9 cellular contexts compared by ENCODE assay signal in genomic region chr1:213987876-213988638, GRCh38. TPM values are rescaled to one million over a fixed set of nuclear protein-coding genes. Genes with fewer than 3 reads are reported as not detected.
DNase-seq lines count a peak whose midpoint lies in the region; ATAC-seq and TF ChIP-seq lines count a peak whose summit lies in the region.
"Had no signal": no experiment of that assay in that cellular context is flagged by ENCODE, and none has a peak within 500 bp of the region (broad histone marks: within the 10 kb centered on the region; RNA-seq: fewer than 3 reads in every experiment).

PROX1 (plus strand) TSS chr1:213987973; CDS start chr1:213996536, 8,563 bp downstream.

- H3K9me3 ChIP-seq in esophagus muscularis mucosa, result no peaks in the 10 kb centered on the region

- peak within 1 kb of the TSS; percentile 35 for H3K27ac Mint-ChIP-seq in activated T-cell treated with anti-CD3 and anti-CD28 coated beads, Interleukin-2, amount 50 U/mL, for 24 hours

- ATAC-seq in GM19035 (IDR thresholded peaks at IDR 0.05; ENCODE audit: unreplicated experiment) (peak; percentile 77), HG03280 (IDR thresholded peaks at IDR 0.05; ENCODE audit: unreplicated experiment) (peak; percentile 73)

- WGBS in esophagus muscularis mucosa, result 1% methylated on average over 34 of the region's 34 CpGs

- peak within 1 kb of the TSS; percentile 73 to 84 (median 76) for H3K27ac ChIP-seq in esophagus muscularis mucosa (replicated peaks in 1 of 4)
- H3K27ac ChIP-seq: HL-60 had no signal

- H3K4me3 ChIP-seq in esophagus muscularis mucosa, result peak within 1 kb of the TSS; percentile 65 to 69 (median 68)

- H3K4me3 Mint-ChIP-seq in activated T-cell treated with anti-CD3 and anti-CD28 coated beads, Interleukin-2, amount 50 U/mL, for 24 hours, result peak within 1 kb of the TSS; percentile 82

- TF ChIP-seq EP300 in esophagus muscularis mucosa (IDR thresholded peaks at IDR 0.05), result no peak

- peaks cover 48% of the 10 kb centered on the region for H3K4me1 Mint-ChIP-seq in activated T-cell treated with anti-CD3 and anti-CD28 coated beads, Interleukin-2, amount 50 U/mL, for 24 hours (ENCODE audit: low read depth)

- no peak for TF ChIP-seq CTCF in esophagus muscularis mucosa (IDR thresholded peaks at IDR 0.05)

- no peaks in the 10 kb centered on the region for H3K36me3 ChIP-seq in esophagus muscularis mucosa

- H3K9me3 Mint-ChIP-seq in activated T-cell treated with anti-CD3 and anti-CD28 coated beads, Interleukin-2, amount 50 U/mL, for 24 hours, result no peaks in the 10 kb centered on the region

- DNase-seq in Ammon's horn (ENCODE audit: low spot score), result peak; percentile 92
- peak; percentile 96 for DNase-seq in NCI-H446 treated with DMSO at 0.1 percent for 48 hours (lab: John Stamatoyannopoulos, UW)
- DNase-seq in activated T-cell treated with anti-CD3 and anti-CD28 coated beads, Interleukin-2, amount 50 U/mL, for 24 hours, result peak; percentile 51
- peak; percentile 96 for DNase-seq in esophagus muscularis mucosa (ENCODE audit: extremely low spot score)
- DNase-seq in middle frontal gyrus (ENCODE audit: extremely low spot score, low spot score), result peak; percentile 64
- peak; percentile 73 for DNase-seq in stromal cell of bone marrow (ENCODE audit: low read depth)

- intact Hi-C loops in esophagus muscularis mucosa (cut with DNase I), result no loop called here

- peaks cover 0 to 79% (median 41%) of the 10 kb centered on the region in 4 donors for H3K27me3 ChIP-seq in esophagus muscularis mucosa

- H3K27me3 Mint-ChIP-seq in activated T-cell treated with anti-CD3 and anti-CD28 coated beads, Interleukin-2, amount 50 U/mL, for 24 hours, result peaks cover 98% of the 10 kb centered on the region

- peak; percentile 53 for TF ChIP-seq POLR2A in esophagus muscularis mucosa (IDR thresholded peaks at IDR 0.05; ENCODE audit: low read depth)

- H3K36me3 Mint-ChIP-seq in activated T-cell treated with anti-CD3 and anti-CD28 coated beads, Interleukin-2, amount 50 U/mL, for 24 hours (ENCODE audit: low read depth), result peaks cover 2% of the 10 kb centered on the region

- H3K4me1 ChIP-seq in esophagus muscularis mucosa, result peaks cover 19 to 51% (median 48%) of the 10 kb centered on the region in 4 donors

RNA-seq across cellular contexts. Expression of gene PROX1, which starts in this region (rescaled TPM):
- 1 to 10 TPM; 2.0 to 5.3 (median 2.5) TPM for total RNA-seq in esophagus muscularis mucosa

Comparison
In these comparisons a context has a peak if more than half of its experiments do, and no peak if none do; other contexts are left out.
1. Peak in every context shown above with its lines: DNase-seq, ATAC-seq, H3K4me3 ChIP-seq and H3K27ac ChIP-seq.